8 cellular contexts compared by ENCODE assay signal in the genomic region with DNA sequence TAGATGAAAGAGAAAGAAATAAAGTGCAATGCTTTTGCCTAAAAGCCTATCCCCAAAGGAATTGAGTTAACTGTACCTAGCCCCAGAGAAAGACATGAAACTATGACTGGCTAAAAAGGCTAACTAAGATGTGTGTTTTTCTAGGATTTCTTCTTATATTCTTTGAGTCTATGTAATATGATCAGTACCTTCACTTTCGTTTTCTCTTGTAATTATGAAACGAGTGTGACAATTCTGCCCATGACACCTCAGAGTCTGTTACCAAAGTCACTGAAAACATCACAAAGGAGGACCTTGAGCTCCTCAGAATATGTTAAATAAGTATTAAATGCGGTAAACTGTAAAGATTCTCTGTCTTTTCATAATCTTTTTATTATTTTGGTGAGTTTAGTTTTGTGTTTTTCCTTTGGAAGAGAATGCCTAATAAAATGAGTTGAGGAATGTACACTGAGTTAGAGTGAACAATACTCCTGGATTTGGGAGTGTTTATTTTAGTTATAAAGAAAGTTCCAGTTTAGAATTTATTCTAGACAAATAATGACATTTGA.
DNase-seq lines count a peak whose midpoint lies in the region; ATAC-seq and TF ChIP-seq lines count a peak whose summit lies in the region.

No MANE protein-coding gene starts in this region.

- no peak for DNase-seq in caudate nucleus (lab: John Stamatoyannopoulos, UW)
- DNase-seq in osteoblast (ENCODE audit: insufficient read length, low spot score, missing footprints) = no peak
- no peak for DNase-seq in heart left ventricle
- no peak for DNase-seq in RPMI8226
- DNase-seq in AG20443 (ENCODE audit: low spot score) = no peak

- H3K4me2 ChIP-seq in osteoblast (ENCODE audit: insufficient read depth, low read length) = no peak overlapping the region

- intact Hi-C loops in heart left ventricle (cut with DNase I) = no loop called here

- H3K9me3 ChIP-seq in osteoblast (ENCODE audit: low read depth, low read length) (no peaks in the 10 kb centered on the region), heart left ventricle (no peaks in the 10 kb centered on the region)

- H3K4me1 ChIP-seq in osteoblast (ENCODE audit: insufficient read depth, low read length) (no peaks in the 10 kb centered on the region), heart left ventricle (no peaks in the 10 kb centered on the region)

- no peaks in the 10 kb centered on the region for H4K20me1 ChIP-seq in osteoblast (ENCODE audit: insufficient read depth, low read length)

- 52 to 68% (median 58%) methylated on average over 3 of the region's 3 CpGs for WGBS in heart left ventricle, 4 donors

- TF ChIP-seq POLR2A in heart left ventricle (IDR thresholded peaks at IDR 0.05) = no peak

- TF ChIP-seq CTCF in osteoblast (IDR thresholded peaks at IDR 0.05; ENCODE audit: extremely low read depth, low read depth, low read length) = no peak
- no peak for TF ChIP-seq CTCF in heart left ventricle (IDR thresholded peaks at IDR 0.05)

- H3K4me3 ChIP-seq in osteoblast (ENCODE audit: insufficient read depth, low read length) (no peak overlapping the region), heart left ventricle (peak overlapping the region in 2 of 12 donors; percentile 3 to 15)

- H3K79me2 ChIP-seq in osteoblast (ENCODE audit: insufficient read depth, low read length) = no peaks in the 10 kb centered on the region

- H2AFZ ChIP-seq in osteoblast (ENCODE audit: low read length) = no peak overlapping the region

- ATAC-seq in GM18520 (IDR thresholded peaks at IDR 0.05; ENCODE audit: unreplicated experiment) (peak; percentile 97), GM21515 (IDR thresholded peaks at IDR 0.05; ENCODE audit: unreplicated experiment) (peak; percentile 90), HG03442 (IDR thresholded peaks at IDR 0.05; ENCODE audit: unreplicated experiment) (peak; percentile 96), heart left ventricle (no peak)

- H3K36me3 ChIP-seq in osteoblast (ENCODE audit: insufficient read depth, low read length) (no peaks in the 10 kb centered on the region), heart left ventricle (no peaks in the 10 kb centered on the region)

- no peaks in the 10 kb centered on the region for H3K27me3 ChIP-seq in osteoblast (ENCODE audit: insufficient read depth, low read length)
- no peaks in the 10 kb centered on the region for H3K27me3 ChIP-seq in heart left ventricle

- peak overlapping the region; percentile 27 for H3K27ac ChIP-seq in caudate nucleus (ENCODE audit: low read depth, low read length)
- no peak overlapping the region for H3K27ac ChIP-seq in osteoblast (ENCODE audit: low read depth, low read length)
- H3K27ac ChIP-seq in heart left ventricle = no peak overlapping the region

Comparison
In these comparisons a context has a peak if more than half of its experiments do, and no peak if none do; other contexts are left out.
1. ATAC-seq: peak in GM18520 (single experiment), GM21515 (single experiment) and HG03442 (single experiment); none in heart left ventricle (0 of 4).